8 cellular contexts compared by ENCODE assay signal in genomic region chr22:37633082-37633692, GRCh38. TPM values are rescaled to one million over a fixed set of nuclear protein-coding genes. Genes with fewer than 3 reads are reported as not detected.
A peak's percentile ranks its signal among the peaks of the same experiment; 100 is the strongest.
DNase-seq lines count a peak whose midpoint lies in the region; ATAC-seq and TF ChIP-seq lines count a peak whose summit lies in the region.

No MANE protein-coding gene starts in this region.

- peak overlapping the region; percentile 91 for H3K27ac ChIP-seq in AG04450 (ENCODE audit: low read depth, low read length)
- H3K27ac ChIP-seq in urinary bladder (ENCODE audit: low read depth), result peak overlapping the region; percentile 83

- peaks cover 4% of the 10 kb centered on the region for H3K36me3 Mint-ChIP-seq in memory B cell

- no peaks in the 10 kb centered on the region for H3K9me3 Mint-ChIP-seq in memory B cell

- H3K4me3 Mint-ChIP-seq in memory B cell, result peak overlapping the region; percentile 71

- peaks cover 52% of the 10 kb centered on the region for H3K4me1 Mint-ChIP-seq in memory B cell

- no peaks in the 10 kb centered on the region for H3K27me3 Mint-ChIP-seq in memory B cell

- no peaks in the 10 kb centered on the region for H3K36me3 ChIP-seq in urinary bladder (ENCODE audit: insufficient read depth)

- no peak for TF ChIP-seq CTCF in AG04450 (IDR thresholded peaks at IDR 0.05; ENCODE audit: low read depth, low read length)

- 31% methylated on average over 13 of the region's 13 CpGs for WGBS in urinary bladder

- no peaks in the 10 kb centered on the region for H3K4me1 ChIP-seq in urinary bladder (ENCODE audit: insufficient read depth)

- H3K27me3 ChIP-seq in AG04450 (ENCODE audit: control insufficient read depth, insufficient read depth, low read length), result no peaks in the 10 kb centered on the region

- intact Hi-C loops in head of caudate nucleus (cut with DNase I), result no loop called here

- POLR2A ChIA-PET in AG04450 (lab: Yijun Ruan, JAX), result interaction anchor here (0.5 to 3.2 kb wide), 13 partner anchors 8 to 105 kb away, joined by 3 to 24 read pairs (median 4); partner anchors contain the start of genes GGA1, LGALS1 and PDXP

- H3K4me3 ChIP-seq in AG04450 (ENCODE audit: low read depth, low read length) (no peak overlapping the region), urinary bladder (ENCODE audit: low read depth, low read length) (no peak overlapping the region)

- H3K9me3 ChIP-seq in AG04450 (ENCODE audit: control insufficient read depth, insufficient read depth, low read length), result no peaks in the 10 kb centered on the region

- ATAC-seq in GM19043 (IDR thresholded peaks at IDR 0.05; ENCODE audit: low read depth, unreplicated experiment) (peak; percentile 45), HG03139 (IDR thresholded peaks at IDR 0.05; ENCODE audit: unreplicated experiment) (peak; percentile 41), memory B cell (ENCODE audit: low read depth) (peak; percentile 64)

- DNase-seq in AG04450 (ENCODE audit: low read depth, low spot score) (no peak), memory B cell (ENCODE audit: low spot score in 2 of 2) (peak in 1 of 2 donors; percentile 54), RPMI8226 (no peak), head of caudate nucleus (no peak)
- DNase-seq in activated T-cell treated with anti-CD3 and anti-CD28 coated beads, Interleukin-2, amount 50 U/mL, for 48 hours, result peak; percentile 71 to 75

- CTCF ChIA-PET in AG04450 (lab: Charles Lee), result interaction anchor here (0.6 to 4.8 kb wide), 10 partner anchors 8 to 95 kb away, joined by 3 to 57 read pairs (median 4); no protein-coding TSS in a partner anchor

- peak overlapping the region; percentile 93 for H3K27ac Mint-ChIP-seq in memory B cell

RNA-seq across cellular contexts. Expression of gene SH3BP1, which starts 6.3 kb away (rescaled TPM):
- 8.4 and 11.3 TPM in 2 replicates for polyA plus RNA-seq in AG04450 (2011; rRNA removed)
- polyA minus RNA-seq in AG04450 (2011; rRNA and poly(A)+ RNA removed), result 12.8 and 14.4 TPM in 2 replicates
- 10.9 TPM for total RNA-seq in urinary bladder
- 11.3 TPM for polyA plus RNA-seq in urinary bladder

RNA-seq across cellular contexts. Expression of gene GGA1, which starts 24.6 kb away (rescaled TPM):
- polyA plus RNA-seq in AG04450 (2011; rRNA removed) (24.7 and 26.1 TPM in 2 replicates), urinary bladder (45.4 TPM)
- 23.2 and 24.4 TPM in 2 replicates for polyA minus RNA-seq in AG04450 (2011; rRNA and poly(A)+ RNA removed)
- 29.3 TPM for total RNA-seq in urinary bladder

RNA-seq across cellular contexts. Expression of gene PDXP, which starts 25.3 kb away (rescaled TPM):
- polyA plus RNA-seq in AG04450 (2011; rRNA removed), result 11.7 and 17.7 TPM in 2 replicates
- polyA minus RNA-seq in AG04450 (2011; rRNA and poly(A)+ RNA removed), result 6.3 and 9.7 TPM in 2 replicates
- total RNA-seq in urinary bladder, result 3.2 TPM
- polyA plus RNA-seq in urinary bladder, result 15.1 TPM

RNA-seq across cellular contexts. Expression of gene LGALS1, which starts 42.2 kb away (rescaled TPM):
- polyA plus RNA-seq in AG04450 (2011; rRNA removed) (5,926 and 7,935 TPM in 2 replicates), urinary bladder (1,781 TPM)
- 3,546 and 5,412 TPM in 2 replicates for polyA minus RNA-seq in AG04450 (2011; rRNA and poly(A)+ RNA removed)
- 1,499 TPM for total RNA-seq in urinary bladder

RNA-seq across cellular contexts. Expression of gene NOL12, which starts 53.0 kb away (rescaled TPM):
- polyA plus RNA-seq in AG04450 (2011; rRNA removed), result 10.4 and 11.8 TPM in 2 replicates
- 10.9 and 13.9 TPM in 2 replicates for polyA minus RNA-seq in AG04450 (2011; rRNA and poly(A)+ RNA removed)
- 8.7 TPM for total RNA-seq in urinary bladder
- polyA plus RNA-seq in urinary bladder, result 17.9 TPM

Comparison
In these comparisons a context has a peak if more than half of its experiments do, and no peak if none do; other contexts are left out.
1. DNase-seq: peak in activated T-cell treated with anti-CD3 and anti-CD28 coated beads, Interleukin-2, amount 50 U/mL, for 48 hours (2 of 2); none in AG04450 (single experiment), RPMI8226 (single experiment) and head of caudate nucleus (0 of 42).
2. Peak in every context shown above with its lines, with median percentiles within 50 percentile points of each other: ATAC-seq.